In genomic region chr2:161136696-161137324, GRCh38 we compare ENCODE assay signal across 1 cellular context.
TF ChIP-seq lines count a peak whose summit lies in the region.

No MANE protein-coding gene starts in this region.

TF ChIP-seq in GM12878, 131 proteins besides CTCF, POLR2A, EP300 and RAD21 (continued from another document and continues in another):
- TF ChIP-seq E4F1 (IDR thresholded peaks at IDR 0.05; ENCODE audit: borderline replicate concordance, partially characterized antibody) (no peak), ZBTB40 (IDR thresholded peaks at IDR 0.05; ENCODE audit: borderline replicate concordance) (peak; percentile 91; the same call in 1 of the 2 replicates), ASH2L (IDR thresholded peaks at IDR 0.05; ENCODE audit: borderline replicate concordance, low read depth) (no peak), HDAC2 (IDR thresholded peaks at IDR 0.05) (no peak), ATF2 (IDR thresholded peaks at IDR 0.05; ENCODE audit: low read length) (0 out of 2 replicates have a peak, but pooled peaks have one; percentile 19), MXI1 (IDR thresholded peaks at IDR 0.05; ENCODE audit: low read depth, low read length) (0 out of 2 replicates have a peak, but pooled peaks have one; percentile 62), PAX5 (IDR thresholded peaks at IDR 0.05; ENCODE audit: borderline replicate concordance, low read depth, low read length) (no peak), FOXM1 (IDR thresholded peaks at IDR 0.05; ENCODE audit: low read depth, low read length) (no peak), CHD1 (IDR thresholded peaks at IDR 0.05; ENCODE audit: low read depth, low read length) (peak; percentile 64; the same call in 1 of the 2 replicates), IRF5 (IDR thresholded peaks at IDR 0.05; ENCODE audit: borderline replicate concordance) (no peak), TARDBP (IDR thresholded peaks at IDR 0.05; ENCODE audit: borderline replicate concordance) (no peak), NKRF (conservative IDR thresholded peaks at IDR 0.05) (0 out of 2 replicates have a peak, but pooled peaks have one; percentile 33), EZH2 (IDR thresholded peaks at IDR 0.05; ENCODE audit: borderline replicate concordance, control insufficient read depth, low read depth, low read length) (no peak), WRNIP1 (IDR thresholded peaks at IDR 0.05; ENCODE audit: borderline replicate concordance, low read depth, low read length) (no peak), USF2 (IDR thresholded peaks at IDR 0.05; ENCODE audit: borderline replicate concordance, low read depth, low read length) (no peak), TCF7 (IDR thresholded peaks at IDR 0.05; ENCODE audit: borderline replicate concordance) (peak; percentile 34; the same call in 1 of the 2 replicates), USF1 (IDR thresholded peaks at IDR 0.05; ENCODE audit: borderline replicate concordance, extremely low read length, insufficient read depth, low read depth, low read length) (no peak), ATF7 (IDR thresholded peaks at IDR 0.05; ENCODE audit: low read depth) (peak; percentile 87), IKZF1 (conservative IDR thresholded peaks at IDR 0.05) (peak; percentile 69), TCF3 (IDR thresholded peaks at IDR 0.05; ENCODE audit: borderline replicate concordance, insufficient read depth, low read depth, low read length) (no peak), POU2F2 (IDR thresholded peaks at IDR 0.05; ENCODE audit: borderline replicate concordance, low read depth, low read length) (peak; percentile 80; the same call in 1 of the 3 replicates), RBBP5 (conservative IDR thresholded peaks at IDR 0.05) (no peak), NFXL1 (IDR thresholded peaks at IDR 0.05; ENCODE audit: borderline replicate concordance) (no peak), SMARCA5 (IDR thresholded peaks at IDR 0.05) (peak; percentile 13; the same call in 1 of the 2 replicates), POLR2AphosphoS2 (IDR thresholded peaks at IDR 0.05; ENCODE audit: low read depth, low read length) (peak; percentile 92; the same call in 1 of the 2 replicates), POLR2AphosphoS5 (IDR thresholded peaks at IDR 0.05; ENCODE audit: low read length) (peak; percentile 98), KLF5 (IDR thresholded peaks at IDR 0.05; ENCODE audit: partially characterized antibody) (peak; percentile 69), HDAC6 (IDR thresholded peaks at IDR 0.05; ENCODE audit: unreplicated experiment) (no peak), CBFB (IDR thresholded peaks at IDR 0.05; ENCODE audit: low read depth) (peak; percentile 44; the same call in 1 of the 2 replicates), RUNX3 (IDR thresholded peaks at IDR 0.05; ENCODE audit: low read length) (peak; percentile 18; the same call in 1 of the 2 replicates), TAF1 (IDR thresholded peaks at IDR 0.05; ENCODE audit: borderline replicate concordance, low read depth, low read length) (peak; percentile 83), EED (IDR thresholded peaks at IDR 0.05; ENCODE audit: low read depth) (0 out of 2 replicates have a peak, but pooled peaks have one; percentile 27), SMAD5 (IDR thresholded peaks at IDR 0.05; ENCODE audit: low read depth) (peak; percentile 83; the same call in 1 of the 2 replicates), ZNF384 (IDR thresholded peaks at IDR 0.05; ENCODE audit: borderline replicate concordance, low read depth, low read length) (no peak), HSF1 (IDR thresholded peaks at IDR 0.05; ENCODE audit: low read depth, low read length) (no peak), RFX5 (IDR thresholded peaks at IDR 0.05; ENCODE audit: low read depth, low read length) (no peak), STAT3 (IDR thresholded peaks at IDR 0.05; ENCODE audit: low read depth, low read length) (no peak), CREB1 (IDR thresholded peaks at IDR 0.05; ENCODE audit: low read depth) (peak; percentile 84), PKNOX1 (IDR thresholded peaks at IDR 0.05) (peak; percentile 68; the same call in 1 of the 2 replicates), YY1 (IDR thresholded peaks at IDR 0.05; ENCODE audit: low read depth, low read length) (peak; percentile 53), KAT2A (conservative IDR thresholded peaks at IDR 0.05; ENCODE audit: control insufficient read depth, low read depth, low read length) (no peak), IKZF2 (IDR thresholded peaks at IDR 0.05) (peak; percentile 62 to 75), CBX3 (IDR thresholded peaks at IDR 0.05; ENCODE audit: borderline replicate concordance, low read depth) (no peak), SMC3 (IDR thresholded peaks at IDR 0.05; ENCODE audit: borderline replicate concordance, low read length) (no peak), FOXK2 (IDR thresholded peaks at IDR 0.05) (no peak)
